In genomic region chr5:88940712-88941111, GRCh38 we compare ENCODE assay signal across 12 cellular contexts. TPM values are rescaled to one million over a fixed set of nuclear protein-coding genes. Genes with fewer than 3 reads are reported as not detected.
DNase-seq lines count a peak whose midpoint lies in the region; ATAC-seq and TF ChIP-seq lines count a peak whose summit lies in the region.
"Had no signal": no experiment of that assay in that cellular context is flagged by ENCODE, and none has a peak within 500 bp of the region (broad histone marks: within the 10 kb centered on the region; RNA-seq: fewer than 3 reads in every experiment).

No MANE protein-coding gene starts in this region.

- no peak overlapping the region for H3K27ac ChIP-seq in GM23248
- H3K27ac ChIP-seq in hepatocyte: no peak overlapping the region

- H3K9me3 ChIP-seq in GM23248 (ENCODE audit: low read depth) (no peaks in the 10 kb centered on the region), hepatocyte (ENCODE audit: low read depth) (no peaks in the 10 kb centered on the region)

- H4K20me1 ChIP-seq in GM23248 (ENCODE audit: insufficient read depth) (no peaks in the 10 kb centered on the region), hepatocyte (ENCODE audit: insufficient read depth, poor library complexity, severe bottlenecking) (no peaks in the 10 kb centered on the region)

- no peak overlapping the region for H3K4me3 ChIP-seq in GM23248
- H3K4me3 ChIP-seq in hepatocyte: no peak overlapping the region

- H3K4me1 Mint-ChIP-seq in stimulated activated memory B cell treated with anti-CD40 and anti-IgM and Interleukin-4, amounts not matched to agents 10 μg/mL and 1 μg/mL and 100 μg/mL, for 72 hours: peaks cover 26% of the 10 kb centered on the region

- H3K36me3 Mint-ChIP-seq in stimulated activated memory B cell treated with anti-CD40 and anti-IgM and Interleukin-4, amounts not matched to agents 10 μg/mL and 1 μg/mL and 100 μg/mL, for 72 hours: peaks cover 19% of the 10 kb centered on the region

- H3F3A ChIP-seq in GM23248 (ENCODE audit: insufficient read depth): peaks cover 28% of the 10 kb centered on the region

- H3K9ac ChIP-seq in GM23248: no peak overlapping the region

- H3K9me2 ChIP-seq in GM23248 (ENCODE audit: insufficient read depth): no peaks in the 10 kb centered on the region
- H3K9me2 ChIP-seq in hepatocyte (replicated peaks; ENCODE audit: insufficient read depth): no peaks in the 10 kb centered on the region

- H3K27me3 ChIP-seq in GM23248 (replicated peaks; ENCODE audit: insufficient read depth) (no peaks in the 10 kb centered on the region), hepatocyte (no peaks in the 10 kb centered on the region)

- H3K27ac Mint-ChIP-seq in stimulated activated memory B cell treated with anti-CD40 and anti-IgM and Interleukin-4, amounts not matched to agents 10 μg/mL and 1 μg/mL and 100 μg/mL, for 72 hours: peak overlapping the region; percentile 44
- H3K27ac Mint-ChIP-seq: nephron progenitor cell; stimulated activated naive B cell treated with anti-CD40 and anti-IgM and Interleukin-4, amounts not matched to agents 10 μg/mL and 1 μg/mL and 100 μg/mL, for 72 hours had no signal

- H3K27me3 Mint-ChIP-seq in stimulated activated memory B cell treated with anti-CD40 and anti-IgM and Interleukin-4, amounts not matched to agents 10 μg/mL and 1 μg/mL and 100 μg/mL, for 72 hours: no peaks in the 10 kb centered on the region
- H3K27me3 Mint-ChIP-seq: stimulated activated naive B cell treated with anti-CD40 and anti-IgM and Interleukin-4, amounts not matched to agents 10 μg/mL and 1 μg/mL and 100 μg/mL, for 72 hours had no signal

- peak overlapping the region; percentile 27 for H3K4me2 ChIP-seq in GM23248 (ENCODE audit: unreplicated experiment)
- H3K4me2 ChIP-seq in hepatocyte: no peak overlapping the region

- H3K9me3 Mint-ChIP-seq in stimulated activated memory B cell treated with anti-CD40 and anti-IgM and Interleukin-4, amounts not matched to agents 10 μg/mL and 1 μg/mL and 100 μg/mL, for 72 hours: no peaks in the 10 kb centered on the region
- H3K9me3 Mint-ChIP-seq: nephron progenitor cell; stimulated activated naive B cell treated with anti-CD40 and anti-IgM and Interleukin-4, amounts not matched to agents 10 μg/mL and 1 μg/mL and 100 μg/mL, for 72 hours had no signal

- WGBS in GM23248 (ENCODE audit: low coverage in 1 of 2, low lambda C conversion rate in 2 of 2, missing lambda C conversion rate in 2 of 2), 2 experiments: 31 to 47% methylated on average over 1 of the region's 1 CpG
- 94% methylated on average over 1 of the region's 1 CpG for WGBS in hepatocyte (ENCODE audit: low lambda C conversion rate, missing lambda C conversion rate)

- peak; percentile 90 for ATAC-seq in GM18873 (IDR thresholded peaks at IDR 0.05; ENCODE audit: low FRiP score, unreplicated experiment)
- ATAC-seq in HG03432 (IDR thresholded peaks at IDR 0.05; ENCODE audit: unreplicated experiment): peak; percentile 92
- ATAC-seq in stimulated activated memory B cell treated with anti-CD40 and anti-IgM and Interleukin-4, amounts not matched to agents 10 μg/mL and 1 μg/mL and 100 μg/mL, for 72 hours: no peak

- H2AFZ ChIP-seq in GM23248 (peak overlapping the region; percentile 33; the same call in 1 of the 2 replicates), hepatocyte (no peak overlapping the region)

- H3K36me3 ChIP-seq in GM23248 (ENCODE audit: low read depth) (no peaks in the 10 kb centered on the region), hepatocyte (replicated peaks; ENCODE audit: insufficient read depth, low read depth) (no peaks in the 10 kb centered on the region)

- in situ Hi-C loops in GM23248 (cut with MboI): no loop called here

- TF ChIP-seq CTCF in hepatocyte (IDR thresholded peaks at IDR 0.05; ENCODE audit: poor library complexity): no peak

- no peaks in the 10 kb centered on the region for H3K79me2 ChIP-seq in GM23248 (ENCODE audit: insufficient read depth)
- no peaks in the 10 kb centered on the region for H3K79me2 ChIP-seq in hepatocyte

- DNase-seq in GM23248 (peak; percentile 28), amygdala (lab: John Stamatoyannopoulos, UW) (no peak), hepatocyte (ENCODE audit: low spot score) (no peak)
- DNase-seq in activated CD4-positive, alpha-beta T cell treated with anti-CD3 and anti-CD28 coated beads for 1 hour: no peak
- DNase-seq: aorta; DMS153; nephron progenitor cell; stimulated activated CD4-positive, alpha-beta T cell treated with anti-CD3 and anti-CD28 coated beads, Interleukin-15, amount 100 ng/mL, for 24 hours; stimulated activated naive B cell treated with anti-CD40 and anti-IgM and Interleukin-4, amounts not matched to agents 10 μg/mL and 1 μg/mL and 100 μg/mL, for 72 hours had no signal

- H3K4me1 ChIP-seq in GM23248 (ENCODE audit: insufficient read depth) (peaks cover 36% of the 10 kb centered on the region), hepatocyte (ENCODE audit: insufficient read depth) (no peaks in the 10 kb centered on the region)

- no peak overlapping the region for H3K4me3 Mint-ChIP-seq in stimulated activated memory B cell treated with anti-CD40 and anti-IgM and Interleukin-4, amounts not matched to agents 10 μg/mL and 1 μg/mL and 100 μg/mL, for 72 hours
- H3K4me3 Mint-ChIP-seq: nephron progenitor cell; stimulated activated naive B cell treated with anti-CD40 and anti-IgM and Interleukin-4, amounts not matched to agents 10 μg/mL and 1 μg/mL and 100 μg/mL, for 72 hours had no signal

RNA-seq across cellular contexts. Expression of gene MEF2C, which starts 57.7 kb away (rescaled TPM):
- total RNA-seq in GM23248 (2014; rRNA removed; shearing (Covaris generic)): 3.4 TPM in 2 replicates
- polyA plus RNA-seq in GM23248 (2016; fragmentation: Nextera tagmentation; extraction: Ambion mirVana): 3.2 and 4.5 TPM in 2 replicates
- 11.0 and 14.6 TPM in 2 replicates for total RNA-seq in hepatocyte
- polyA plus RNA-seq in hepatocyte: 5.9 and 6.0 TPM in 2 replicates
